18 cellular contexts compared by ENCODE assay signal in genomic region chr4:99437686-99438577, GRCh38. TPM values are rescaled to one million over a fixed set of nuclear protein-coding genes. Genes with fewer than 3 reads are reported as not detected.
DNase-seq lines count a peak whose midpoint lies in the region; ATAC-seq and TF ChIP-seq lines count a peak whose summit lies in the region.
"Had no signal": no experiment of that assay in that cellular context is flagged by ENCODE, and none has a peak within 500 bp of the region (broad histone marks: within the 10 kb centered on the region; RNA-seq: fewer than 3 reads in every experiment).

No MANE protein-coding gene starts in this region.

- 38% methylated on average over 8 of the region's 8 CpGs for WGBS in prostate gland

- H3K27me3 ChIP-seq in prostate gland (replicated peaks; ENCODE audit: insufficient read depth), result no peaks in the 10 kb centered on the region
- H3K27me3 ChIP-seq: cardiac muscle cell, dorsolateral prefrontal cortex had no signal

- peak overlapping the region; percentile 8 to 41 for H3K27ac ChIP-seq in prostate gland
- H3K27ac ChIP-seq: cardiac muscle cell, dorsolateral prefrontal cortex had no signal

- H3K9me3 ChIP-seq in prostate gland, result no peaks in the 10 kb centered on the region

- peak; percentile 93 for ATAC-seq in esophagus mucosa
- ATAC-seq in GM19463 (IDR thresholded peaks at IDR 0.05; ENCODE audit: unreplicated experiment), result no peak
- no peak for ATAC-seq in HG03457 (IDR thresholded peaks at IDR 0.05; ENCODE audit: unreplicated experiment)
- ATAC-seq: activated CD8-positive, alpha-beta T cell treated with anti-CD3 and anti-CD28 coated beads for 36 hours; right cardiac atrium had no signal

- no peak overlapping the region for H3K4me3 ChIP-seq in prostate gland
- H3K4me3 ChIP-seq: cardiac muscle cell, dorsolateral prefrontal cortex had no signal

- TF ChIP-seq POLR2A in prostate gland (IDR thresholded peaks at IDR 0.05), result no peak

- intact Hi-C loops in prostate gland (cut with DNase I), result no loop called here
- intact Hi-C loops in head of caudate nucleus (cut with DNase I), result no loop called here

- no peak for TF ChIP-seq CTCF in prostate gland (IDR thresholded peaks at IDR 0.05)

- no peaks in the 10 kb centered on the region for H3K36me3 ChIP-seq in prostate gland
- H3K36me3 ChIP-seq: cardiac muscle cell had no signal

- peak; percentile 39 for DNase-seq in NCI-H1417 treated with DMSO at 0.1 percent for 48 hours (lab: John Stamatoyannopoulos, UW)
- DNase-seq in NCI-H345 treated with DMSO at 0.1 percent for 48 hours (lab: John Stamatoyannopoulos, UW; ENCODE audit: unreplicated experiment), result peak; percentile 41
- peak; percentile 38 for DNase-seq in prostate gland (ENCODE audit: low spot score)
- DNase-seq in head of caudate nucleus, result no peak
- no peak for DNase-seq in stimulated activated naive CD4-positive, alpha-beta T cell (lab: John Stamatoyannopoulos, UW)
- DNase-seq: activated CD8-positive, alpha-beta T cell treated with anti-CD3 and anti-CD28 coated beads for 36 hours; activated naive CD8-positive, alpha-beta T cell treated with anti-CD3 and anti-CD28 coated beads, Interleukin-2, amount 10 ng/mL, durations not matched to agents 7 days and 5 days; dorsolateral prefrontal cortex; islet precursor cell; NCI-H2171 treated with DMSO at 0.1 percent for 48 hours; right cardiac atrium; Right ventricle myocardium superior had no signal

- H3K4me1 ChIP-seq in prostate gland (replicated peaks), result peaks cover 5% of the 10 kb centered on the region

RNA-seq across cellular contexts. Expression of gene ADH7, which starts 2.8 kb away (rescaled TPM):
- total RNA-seq in esophagus mucosa (120 TPM), prostate gland (under 1 TPM in 1 of 2 donors, not detected in 1; 0.64 TPM)
- total RNA-seq: activated CD8-positive, alpha-beta T cell treated with anti-CD3 and anti-CD28 coated beads for 36 hours; activated naive CD8-positive, alpha-beta T cell treated with anti-CD3 and anti-CD28 coated beads, Interleukin-2, amount 10 ng/mL, durations not matched to agents 7 days and 5 days; cardiac muscle cell; dorsolateral prefrontal cortex; G401; mononuclear cell; right cardiac atrium; Right ventricle myocardium superior had no signal

Comparison
In these comparisons a context has a peak if more than half of its experiments do, and no peak if none do; other contexts are left out.
1. DNase-seq: peak in NCI-H1417 treated with DMSO at 0.1 percent for 48 hours (single experiment), NCI-H345 treated with DMSO at 0.1 percent for 48 hours (single experiment) and prostate gland (single experiment); none in head of caudate nucleus (0 of 42) and stimulated activated naive CD4-positive, alpha-beta T cell (0 of 6).
2. RNA of gene ADH7, which starts 2.8 kb away (total RNA-seq): 120 TPM in esophagus mucosa (single experiment); 0.64 TPM in prostate gland; every median in the first group is over 10 times any median in the second.